In genomic region chr2:186497928-186498327, GRCh38 we compare ENCODE assay signal across 15 cellular contexts. TPM values are rescaled to one million over a fixed set of nuclear protein-coding genes. Genes with fewer than 3 reads are reported as not detected.
DNase-seq lines count a peak whose midpoint lies in the region; ATAC-seq, FAIRE-seq and TF ChIP-seq lines count a peak whose summit lies in the region.
"Had no signal": no experiment of that assay in that cellular context is flagged by ENCODE, and none has a peak within 500 bp of the region (broad histone marks: within the 10 kb centered on the region; RNA-seq: fewer than 3 reads in every experiment).

No MANE protein-coding gene starts in this region.

- H3K36me3 ChIP-seq in Caco-2 (ENCODE audit: control insufficient read depth, insufficient read depth, low read length) (peaks cover 4% of the 10 kb centered on the region; the same call in 1 of the 2 replicates), Panc1 (ENCODE audit: control insufficient read depth, insufficient read depth, low read length) (peaks cover 49% of the 10 kb centered on the region), bronchial epithelial cell (ENCODE audit: control insufficient read depth, insufficient read depth, low read length) (peaks cover 4% of the 10 kb centered on the region), heart right ventricle (peaks cover 0 to 89% (median 28%) of the 10 kb centered on the region in 9 donors)

- H3K27ac ChIP-seq in Panc1 (ENCODE audit: low read length) = peak overlapping the region; percentile 26
- no peak overlapping the region for H3K27ac ChIP-seq in heart right ventricle
- H3K27ac ChIP-seq: A549, C4-2B had no signal

- in situ Hi-C loops in Panc1 (cut with HindIII; ENCODE audit: low pct_unique_long_range_greater_than_20kb, low sequenced_read_pairs) = no loop called here

- BruUV-seq in Caco-2 (replicated peaks; lab: Mats Ljungman, UMichigan) (no TSS peak), Panc1 (replicated peaks; lab: Mats Ljungman, UMichigan) (no TSS peak)

- H3K27ac Mint-ChIP-seq in Caco-2 (ENCODE audit: unreplicated experiment) = peak overlapping the region; percentile 35
- H3K27ac Mint-ChIP-seq in stimulated activated effector memory CD8-positive, alpha-beta T cell treated with anti-CD3 and anti-CD28 coated beads, Interleukin-12 subunit alpha, Interleukin-12 subunit beta, amount 100 ng/mL, for 72 hours = peak overlapping the region; percentile 19

- no peak overlapping the region for H3K4me3 Mint-ChIP-seq in Caco-2 (ENCODE audit: unreplicated experiment)
- no peak overlapping the region for H3K4me3 Mint-ChIP-seq in stimulated activated effector memory CD8-positive, alpha-beta T cell treated with anti-CD3 and anti-CD28 coated beads, Interleukin-12 subunit alpha, Interleukin-12 subunit beta, amount 100 ng/mL, for 72 hours
- H3K4me3 Mint-ChIP-seq: CD4-positive, alpha-beta memory T cell had no signal

- H3K27me3 ChIP-seq in Caco-2 (replicated peaks; ENCODE audit: control insufficient read depth, insufficient read depth, low read length) (no peaks in the 10 kb centered on the region), Panc1 (ENCODE audit: control insufficient read depth, insufficient read depth, low read length) (no peaks in the 10 kb centered on the region), bronchial epithelial cell (ENCODE audit: control insufficient read depth, insufficient read depth, low read length) (no peaks in the 10 kb centered on the region), heart right ventricle (no peaks in the 10 kb centered on the region)
- H3K27me3 ChIP-seq: BE2C had no signal

- H3K27me3 Mint-ChIP-seq in Caco-2 (ENCODE audit: insufficient read depth, unreplicated experiment) = no peaks in the 10 kb centered on the region
- H3K27me3 Mint-ChIP-seq: CD4-positive, alpha-beta memory T cell had no signal

- H3K4me3 ChIP-seq in Caco-2 (ENCODE audit: low read depth, low read length) (no peak overlapping the region), Panc1 (ENCODE audit: low read depth in 2 of 2, low read length in 2 of 2) (no peak overlapping the region), bronchial epithelial cell (ENCODE audit: low read depth, low read length) (no peak overlapping the region), heart right ventricle (no peak overlapping the region)
- H3K4me3 ChIP-seq: A549 had no signal

- 90 to 95% methylated on average over 3 of the region's 3 CpGs for WGBS in heart right ventricle, 2 donors

- POLR2A ChIA-PET in Caco-2 (lab: Charles Lee) (no interaction called here), Panc1 (lab: Charles Lee) (no interaction called here)

- H3K4me1 Mint-ChIP-seq in Caco-2 (ENCODE audit: low read depth, unreplicated experiment) = peaks cover 18% of the 10 kb centered on the region
- peaks cover 20% of the 10 kb centered on the region for H3K4me1 Mint-ChIP-seq in stimulated activated effector memory CD8-positive, alpha-beta T cell treated with anti-CD3 and anti-CD28 coated beads, Interleukin-12 subunit alpha, Interleukin-12 subunit beta, amount 100 ng/mL, for 72 hours

- intact Hi-C loops in Caco-2 (cut with micrococcal nuclease; ENCODE audit: unreplicated experiment) (no loop called here), Panc1 (cut with micrococcal nuclease; ENCODE audit: unreplicated experiment) (loop anchor here (10.0 kb wide), 1 partner anchor 277 kb away; no protein-coding TSS in a partner anchor), heart right ventricle (cut with DNase I) (no loop called here)

- H3K9me3 Mint-ChIP-seq in Caco-2 (ENCODE audit: unreplicated experiment) = no peaks in the 10 kb centered on the region
- H3K9me3 Mint-ChIP-seq in stimulated activated effector memory CD8-positive, alpha-beta T cell treated with anti-CD3 and anti-CD28 coated beads, Interleukin-12 subunit alpha, Interleukin-12 subunit beta, amount 100 ng/mL, for 72 hours = no peaks in the 10 kb centered on the region
- H3K9me3 Mint-ChIP-seq: CD4-positive, alpha-beta memory T cell had no signal

- ATAC-seq in Panc1 (no peak), heart right ventricle (no peak)
- ATAC-seq in stimulated activated effector memory CD8-positive, alpha-beta T cell treated with anti-CD3 and anti-CD28 coated beads, Interleukin-12 subunit alpha, Interleukin-12 subunit beta, amount 100 ng/mL, for 72 hours = no peak
- ATAC-seq: A549, HCT116 had no signal

- H3K4me1 ChIP-seq in Caco-2 = 0 out of 2 replicates have a peak, but pooled peaks cover 4% of the 10 kb centered on the region
- H3K4me1 ChIP-seq in Panc1 (ENCODE audit: control insufficient read depth, insufficient read depth, low read length) = peaks cover 11% of the 10 kb centered on the region; the same call in 1 of the 2 replicates
- peaks cover 2 to 37% (median 10%) of the 10 kb centered on the region in 9 donors for H3K4me1 ChIP-seq in heart right ventricle
- H3K4me1 ChIP-seq: BE2C had no signal

- peaks cover 77% of the 10 kb centered on the region for H3K36me3 Mint-ChIP-seq in Caco-2 (ENCODE audit: insufficient read depth, unreplicated experiment)
- H3K36me3 Mint-ChIP-seq in stimulated activated effector memory CD8-positive, alpha-beta T cell treated with anti-CD3 and anti-CD28 coated beads, Interleukin-12 subunit alpha, Interleukin-12 subunit beta, amount 100 ng/mL, for 72 hours = peaks cover 96% of the 10 kb centered on the region

- FAIRE-seq in bronchial epithelial cell (lab: Jason Lieb, UNC) = peak; percentile 60
- FAIRE-seq: A549, H54, HTR-8/SVneo had no signal

- TF ChIP-seq CTCF in Caco-2 (IDR thresholded peaks at IDR 0.05; ENCODE audit: insufficient read depth in 1 of 2, low read depth in 1 of 2, low read length in 1 of 2, severe bottlenecking in 1 of 2, unreplicated experiment in 1 of 2) (no peak), Panc1 (IDR thresholded peaks at IDR 0.05) (no peak), bronchial epithelial cell (IDR thresholded peaks at IDR 0.05; ENCODE audit: insufficient read depth, low read length, severe bottlenecking) (no peak), GM20000 (IDR thresholded peaks at IDR 0.05; ENCODE audit: extremely low read depth, missing control alignments) (no peak), heart right ventricle (IDR thresholded peaks at IDR 0.05) (no peak)

- DNase-seq in Caco-2 (no peak), Panc1 (ENCODE audit: low read depth, low spot score) (no peak), bronchial epithelial cell (ENCODE audit: low read depth) (no peak), GM20000 (ENCODE audit: low spot score) (no peak), heart right ventricle (no peak)
- no peak for DNase-seq in stimulated activated effector memory CD8-positive, alpha-beta T cell treated with anti-CD3 and anti-CD28 coated beads, Interleukin-12 subunit alpha, Interleukin-12 subunit beta, amount 100 ng/mL, for 72 hours (ENCODE audit: low spot score in 2 of 2)
- DNase-seq: BE2C; CD4-positive, alpha-beta memory T cell; COR-L47; DMS53 had no signal

- H3K9me3 ChIP-seq in Caco-2 = no peaks in the 10 kb centered on the region
- H3K9me3 ChIP-seq in Panc1 (ENCODE audit: control insufficient read depth, insufficient read depth, low read depth, low read length) = no peaks in the 10 kb centered on the region
- no peaks in the 10 kb centered on the region for H3K9me3 ChIP-seq in heart right ventricle
- H3K9me3 ChIP-seq: A549, BE2C had no signal

- CTCF ChIA-PET in Caco-2 (lab: Charles Lee) = no interaction called here
- CTCF ChIA-PET in Panc1 (lab: Charles Lee) = no interaction called here

RNA-seq across cellular contexts. Expression of gene ZC3H15, which starts 11.9 kb away (rescaled TPM):
- 97.2 and 98.1 TPM in 2 replicates for total RNA-seq in Caco-2 (2022)
- 72.8 TPM for total RNA-seq in Panc1 (2021; ENCODE audit: unreplicated experiment)
- polyA plus RNA-seq in Panc1 (2012; ENCODE audit: insufficient read length) = 48.6 TPM
- 120 and 128 TPM in 2 replicates for total RNA-seq in bronchial epithelial cell
- total RNA-seq in heart right ventricle = 10 to 100 TPM; 25.1 to 35.9 (median 30.7) TPM
- polyA plus RNA-seq in heart right ventricle = 10 to 100 TPM; 38.5 to 38.8 TPM
